9 cellular contexts compared by ENCODE assay signal in genomic region chr14:99672506-99673327, GRCh38. TPM values are rescaled to one million over a fixed set of nuclear protein-coding genes. Genes with fewer than 3 reads are reported as not detected.
DNase-seq lines count a peak whose midpoint lies in the region; ATAC-seq and TF ChIP-seq lines count a peak whose summit lies in the region.
"Had no signal": no experiment of that assay in that cellular context is flagged by ENCODE, and none has a peak within 500 bp of the region (broad histone marks: within the 10 kb centered on the region; RNA-seq: fewer than 3 reads in every experiment).

No MANE protein-coding gene starts in this region.

- peaks cover 0 to 3% (median 2%) of the 10 kb centered on the region in 4 donors for H3K9me3 ChIP-seq in upper lobe of left lung

- no peak for TF ChIP-seq EP300 in upper lobe of left lung (IDR thresholded peaks at IDR 0.05)

- TF ChIP-seq CTCF in upper lobe of left lung (IDR thresholded peaks at IDR 0.05), result no peak

- H3K27me3 Mint-ChIP-seq in T-helper 2 cell treated with Interferon-gamma antibody and Interleukin-4, amounts not matched to agents 5 μg/mL and 100 μg/mL, for 36 hours (ENCODE audit: low read depth), result no peaks in the 10 kb centered on the region
- peaks cover 16 to 62% (median 39%) of the 10 kb centered on the region in 3 donors for H3K27me3 Mint-ChIP-seq in naive B cell

- peaks cover 7% of the 10 kb centered on the region for H3K4me1 Mint-ChIP-seq in T-helper 2 cell treated with Interferon-gamma antibody and Interleukin-4, amounts not matched to agents 5 μg/mL and 100 μg/mL, for 36 hours (ENCODE audit: low read depth)
- peaks cover 0 to 8% (median 4%) of the 10 kb centered on the region in 3 donors for H3K4me1 Mint-ChIP-seq in naive B cell

- H3K27ac ChIP-seq in upper lobe of left lung, result peak overlapping the region in 1 of 4 donors; percentile 27

- ATAC-seq in GM18861 (IDR thresholded peaks at IDR 0.05; ENCODE audit: unreplicated experiment), result peak; percentile 69
- ATAC-seq in HG03159 (IDR thresholded peaks at IDR 0.05; ENCODE audit: unreplicated experiment), result peak; percentile 78
- ATAC-seq in naive B cell (ENCODE audit: low read depth in 2 of 2), result peak; percentile 63 to 84
- no peak for ATAC-seq in upper lobe of left lung (ENCODE audit: low FRiP score in 2 of 2)

- no peaks in the 10 kb centered on the region for H3K36me3 ChIP-seq in upper lobe of left lung

- H3K36me3 Mint-ChIP-seq in T-helper 2 cell treated with Interferon-gamma antibody and Interleukin-4, amounts not matched to agents 5 μg/mL and 100 μg/mL, for 36 hours (ENCODE audit: low read depth), result no peaks in the 10 kb centered on the region
- no peaks in the 10 kb centered on the region for H3K36me3 Mint-ChIP-seq in naive B cell

- DNase-seq in T-helper 2 cell treated with Interferon-gamma antibody and Interleukin-4, amounts not matched to agents 5 μg/mL and 100 μg/mL, for 36 hours (ENCODE audit: low spot score), result no peak
- DNase-seq in naive B cell (no peak), upper lobe of left lung (no peak), dermis blood vessel endothelial cell (no peak), EL (no peak), pons (ENCODE audit: low spot score) (no peak)

- no peak for TF ChIP-seq POLR2A in upper lobe of left lung (IDR thresholded peaks at IDR 0.05)

- 78 to 83% methylated on average over 11 of the region's 11 CpGs for WGBS in upper lobe of left lung, 2 donors

- H3K4me3 Mint-ChIP-seq in T-helper 2 cell treated with Interferon-gamma antibody and Interleukin-4, amounts not matched to agents 5 μg/mL and 100 μg/mL, for 36 hours, result no peak overlapping the region
- no peak overlapping the region for H3K4me3 Mint-ChIP-seq in naive B cell

- no peak overlapping the region for H3K4me3 ChIP-seq in upper lobe of left lung

- H3K4me1 ChIP-seq in upper lobe of left lung, result no peaks in the 10 kb centered on the region

- no peaks in the 10 kb centered on the region for H3K9me3 Mint-ChIP-seq in T-helper 2 cell treated with Interferon-gamma antibody and Interleukin-4, amounts not matched to agents 5 μg/mL and 100 μg/mL, for 36 hours
- H3K9me3 Mint-ChIP-seq in naive B cell, result peaks cover 0 to 9% (median under 1%) of the 10 kb centered on the region in 7 donors

- peak overlapping the region; percentile 75 for H3K27ac Mint-ChIP-seq in T-helper 2 cell treated with Interferon-gamma antibody and Interleukin-4, amounts not matched to agents 5 μg/mL and 100 μg/mL, for 36 hours
- H3K27ac Mint-ChIP-seq in naive B cell, result peak overlapping the region in 2 of 6 donors; percentile 31 to 45

- H3K27me3 ChIP-seq in upper lobe of left lung, result peaks cover 0 to 5% (median 0%) of the 10 kb centered on the region in 4 donors

RNA-seq across cellular contexts. Expression of gene CYP46A1, which starts 11.4 kb away (rescaled TPM):
- polyA plus RNA-seq in naive B cell (ENCODE audit: low read depth in 6 of 6), result not detected
- 10 to 100 TPM in 1 of 6 donors, 1 to 10 TPM in 2, under 1 TPM in 3; 0.15 to 12.6 (median 1.2) TPM for total RNA-seq in upper lobe of left lung
- under 0.01 and 0.14 TPM in 2 replicates for total RNA-seq in dermis blood vessel endothelial cell
- total RNA-seq: RPMI7951 had no signal

RNA-seq across cellular contexts. Expression of gene HHIPL1, which starts 27.8 kb away (rescaled TPM):
- polyA plus RNA-seq in naive B cell (ENCODE audit: low read depth in 6 of 6), result under 1 TPM in 1 of 6 donors, not detected in 5; 0.13 TPM
- total RNA-seq in upper lobe of left lung (1 to 10 TPM in 4 of 6 donors, under 1 TPM in 2; 0.61 to 2.2 (median 1.3) TPM), dermis blood vessel endothelial cell (1.7 and 4.1 TPM in 2 replicates)

Comparison
In these comparisons a context has a peak if more than half of its experiments do, and no peak if none do; other contexts are left out.
1. ATAC-seq: peak in GM18861 (single experiment), HG03159 (single experiment) and naive B cell (2 of 2); none in upper lobe of left lung (0 of 2).